1 cellular context compared by ENCODE assay signal in the genomic region with DNA sequence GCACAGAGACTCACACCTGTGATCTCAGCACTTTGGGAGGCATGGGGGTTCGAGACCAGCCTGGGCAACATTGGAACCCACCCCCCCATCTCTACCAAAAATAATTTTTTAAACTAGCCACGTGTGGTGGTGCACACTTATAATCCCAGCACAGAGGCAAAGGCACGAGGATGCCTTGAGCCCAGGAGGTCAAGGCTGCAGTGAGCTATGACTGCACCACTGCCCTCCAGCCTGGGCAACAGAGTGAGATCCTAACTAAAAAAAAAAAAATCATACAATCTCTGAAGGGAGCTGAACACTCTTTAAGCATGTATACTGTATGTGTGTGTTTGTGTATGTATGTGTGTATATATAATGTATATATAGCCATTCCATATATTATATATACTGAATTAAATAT.
TF ChIP-seq lines count a peak whose summit lies in the region.

No MANE protein-coding gene starts in this region.

TF ChIP-seq in K562, 482 proteins besides CTCF, POLR2A, EP300 and RAD21:
- no peak for TF ChIP-seq KDM1A (IDR thresholded peaks at IDR 0.05)
- peak; percentile 73 for TF ChIP-seq ZNF121 (CRISPR knock-in tag; conservative IDR thresholded peaks at IDR 0.05)
